In the genomic region with DNA sequence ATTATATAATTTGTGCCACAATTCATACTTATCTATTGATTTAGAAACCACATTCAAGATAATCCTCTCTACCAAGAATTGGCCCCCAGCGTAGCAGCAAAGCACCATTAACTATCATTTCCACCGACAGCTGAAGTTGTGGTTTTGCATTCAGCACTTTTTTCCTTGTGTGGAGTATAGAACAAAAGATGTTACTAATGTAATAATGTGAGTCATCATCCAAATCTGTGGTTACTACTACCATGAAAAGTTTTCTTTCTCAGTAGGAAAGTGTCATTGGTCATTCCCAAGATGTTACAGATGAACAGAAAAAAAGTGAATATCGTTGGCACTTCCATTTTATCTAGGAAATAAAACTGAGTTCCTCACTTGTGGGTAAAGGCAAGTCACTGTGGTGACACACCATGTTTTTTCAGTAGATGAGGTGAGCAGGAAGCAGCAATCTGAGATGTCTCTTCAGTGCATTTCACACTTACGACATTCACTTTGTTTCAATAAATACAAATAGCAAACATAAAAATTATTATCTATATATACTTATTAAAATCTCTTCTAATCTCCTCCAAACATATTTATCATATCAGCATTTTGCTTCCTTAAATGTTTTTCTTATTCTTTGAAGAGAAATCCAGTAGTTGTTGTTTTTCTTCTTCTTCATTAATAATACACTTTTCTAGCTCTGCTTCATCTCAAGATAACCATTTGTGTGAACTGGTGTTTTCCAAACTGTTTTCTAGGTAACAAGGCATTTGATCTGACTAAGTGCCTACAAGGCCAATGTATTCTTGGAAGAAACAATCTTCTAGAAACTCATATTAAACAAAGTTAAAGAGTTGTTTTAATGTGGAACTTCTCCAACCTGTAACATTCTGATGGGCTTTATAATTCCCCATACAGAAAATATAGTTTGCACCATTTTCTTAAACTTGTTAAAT, we compare ENCODE assay signal across 9 cellular contexts. TPM values are rescaled to one million over a fixed set of nuclear protein-coding genes. Genes with fewer than 3 reads are reported as not detected.
A peak's percentile ranks its signal among the peaks of the same experiment; 100 is the strongest.
DNase-seq lines count a peak whose midpoint lies in the region; ATAC-seq and TF ChIP-seq lines count a peak whose summit lies in the region.
"Had no signal": no experiment of that assay in that cellular context is flagged by ENCODE, and none has a peak within 500 bp of the region (broad histone marks: within the 10 kb centered on the region; RNA-seq: fewer than 3 reads in every experiment).

No MANE protein-coding gene starts in this region.

- H3K27ac Mint-ChIP-seq in activated naive CD8-positive, alpha-beta T cell treated with anti-CD3 and anti-CD28 coated beads for 36 hours: peak overlapping the region; percentile 85

- no peak for TF ChIP-seq CTCF in DND-41 (IDR thresholded peaks at IDR 0.05; ENCODE audit: borderline replicate concordance, extremely low read depth, low read length, poor library complexity, severe bottlenecking)
- no peak for TF ChIP-seq CTCF in osteoblast (IDR thresholded peaks at IDR 0.05; ENCODE audit: extremely low read depth, low read depth, low read length)

- H4K20me1 ChIP-seq in DND-41 (ENCODE audit: insufficient read depth, low read length): no peaks in the 10 kb centered on the region
- no peaks in the 10 kb centered on the region for H4K20me1 ChIP-seq in osteoblast (ENCODE audit: insufficient read depth, low read length)
- no peaks in the 10 kb centered on the region for H4K20me1 ChIP-seq in Karpas-422 (ENCODE audit: insufficient read depth, low read depth, low read length)

- H3K4me1 ChIP-seq in DND-41 (ENCODE audit: insufficient read depth, low read length): peaks cover 10% of the 10 kb centered on the region; the same call in 1 of the 2 replicates
- no peaks in the 10 kb centered on the region for H3K4me1 ChIP-seq in osteoblast (ENCODE audit: insufficient read depth, low read length)
- H3K4me1 ChIP-seq in Karpas-422 (ENCODE audit: low read length): no peaks in the 10 kb centered on the region

- no peaks in the 10 kb centered on the region for H3K9me2 ChIP-seq in Karpas-422 (replicated peaks; ENCODE audit: insufficient read depth, low read length)

- H2AFZ ChIP-seq in DND-41 (ENCODE audit: low read depth, low read length): no peak overlapping the region
- H2AFZ ChIP-seq in osteoblast (ENCODE audit: low read length): no peak overlapping the region
- H2AFZ ChIP-seq in Karpas-422 (ENCODE audit: low read length): no peak overlapping the region

- no peak overlapping the region for H3K27ac ChIP-seq in DND-41 (ENCODE audit: low read length)
- no peak overlapping the region for H3K27ac ChIP-seq in osteoblast (ENCODE audit: low read depth, low read length)
- no peak overlapping the region for H3K27ac ChIP-seq in Karpas-422 (ENCODE audit: low read length)
- H3K27ac ChIP-seq: skin epidermis had no signal

- no peaks in the 10 kb centered on the region for H3K27me3 Mint-ChIP-seq in activated naive CD8-positive, alpha-beta T cell treated with anti-CD3 and anti-CD28 coated beads for 36 hours

- peaks cover 42% of the 10 kb centered on the region for H3K4me1 Mint-ChIP-seq in activated naive CD8-positive, alpha-beta T cell treated with anti-CD3 and anti-CD28 coated beads for 36 hours

- H3K27me3 ChIP-seq in DND-41 (ENCODE audit: insufficient read depth, low read length, poor library complexity): peaks cover 19% of the 10 kb centered on the region
- H3K27me3 ChIP-seq in osteoblast (ENCODE audit: insufficient read depth, low read length): peaks cover 42% of the 10 kb centered on the region
- no peaks in the 10 kb centered on the region for H3K27me3 ChIP-seq in Karpas-422 (ENCODE audit: low read length)

- H3K4me2 ChIP-seq in DND-41 (ENCODE audit: insufficient read depth, low read length) (no peak overlapping the region), osteoblast (ENCODE audit: insufficient read depth, low read length) (no peak overlapping the region), Karpas-422 (ENCODE audit: low read depth, low read length, poor library complexity, severe bottlenecking) (no peak overlapping the region)

- DNase-seq in DND-41 (peak; percentile 43), NCI-H226 (peak; percentile 70), osteoblast (ENCODE audit: insufficient read length, low spot score, missing footprints) (peak; percentile 78), T1000 (lab: John Stamatoyannopoulos, UW) (no peak), Karpas-422 (no peak), NCI-H2196 (lab: John Stamatoyannopoulos, UW; ENCODE audit: unreplicated experiment) (no peak)
- DNase-seq in activated naive CD8-positive, alpha-beta T cell treated with anti-CD3 and anti-CD28 coated beads for 36 hours: peak; percentile 47

- H3K36me3 Mint-ChIP-seq in activated naive CD8-positive, alpha-beta T cell treated with anti-CD3 and anti-CD28 coated beads for 36 hours: peaks cover 10% of the 10 kb centered on the region

- H3K36me3 ChIP-seq in DND-41 (ENCODE audit: insufficient read depth, low read length) (no peaks in the 10 kb centered on the region), osteoblast (ENCODE audit: insufficient read depth, low read length) (no peaks in the 10 kb centered on the region), Karpas-422 (ENCODE audit: insufficient read depth, low read length) (no peaks in the 10 kb centered on the region)

- no peaks in the 10 kb centered on the region for H3K9me3 Mint-ChIP-seq in activated naive CD8-positive, alpha-beta T cell treated with anti-CD3 and anti-CD28 coated beads for 36 hours

- H3K79me2 ChIP-seq in DND-41 (ENCODE audit: insufficient read depth, low read length) (no peaks in the 10 kb centered on the region), osteoblast (ENCODE audit: insufficient read depth, low read length) (no peaks in the 10 kb centered on the region), Karpas-422 (ENCODE audit: low read length) (no peaks in the 10 kb centered on the region)

- ATAC-seq in DND-41 (ENCODE audit: insufficient read depth, low read depth) (peak; percentile 92), HG02884 (IDR thresholded peaks at IDR 0.05; ENCODE audit: unreplicated experiment) (no peak)

- H3K9ac ChIP-seq in DND-41 (ENCODE audit: low read depth, low read length): no peak overlapping the region
- H3K9ac ChIP-seq in Karpas-422 (ENCODE audit: low read length): no peak overlapping the region

- peak overlapping the region; percentile 5 for H3K4me3 Mint-ChIP-seq in activated naive CD8-positive, alpha-beta T cell treated with anti-CD3 and anti-CD28 coated beads for 36 hours

- H3K9me3 ChIP-seq in DND-41 (ENCODE audit: insufficient read depth, low read length, severe bottlenecking) (no peaks in the 10 kb centered on the region), osteoblast (ENCODE audit: low read depth, low read length) (no peaks in the 10 kb centered on the region), Karpas-422 (ENCODE audit: low read length) (no peaks in the 10 kb centered on the region)

- H3K4me3 ChIP-seq in DND-41 (ENCODE audit: low read depth in 1 of 2, low read length in 2 of 2): no peak overlapping the region
- H3K4me3 ChIP-seq in osteoblast (ENCODE audit: insufficient read depth, low read length): no peak overlapping the region
- no peak overlapping the region for H3K4me3 ChIP-seq in Karpas-422 (ENCODE audit: low read length)
- H3K4me3 ChIP-seq: skin epidermis had no signal

RNA-seq across cellular contexts. Expression of a gene that starts 30.5 kb away (rescaled TPM):
- total RNA-seq in activated naive CD8-positive, alpha-beta T cell treated with anti-CD3 and anti-CD28 coated beads for 36 hours: 10 to 100 TPM; 39.0 to 39.7 TPM
- not detected in 2 replicates for total RNA-seq in osteoblast
- not detected in 2 replicates for total RNA-seq in Karpas-422 (2014; rRNA removed; shearing (Covaris generic); ENCODE audit: low replicate concordance)

RNA-seq across cellular contexts. Expression of a gene that starts 35.6 kb away (rescaled TPM):
- under 1 TPM in 1 of 2 experiments, not detected in 1; 0.21 TPM for total RNA-seq in activated naive CD8-positive, alpha-beta T cell treated with anti-CD3 and anti-CD28 coated beads for 36 hours
- total RNA-seq in osteoblast: 2.4 and 3.6 TPM in 2 replicates
- total RNA-seq in Karpas-422 (2014; rRNA removed; shearing (Covaris generic); ENCODE audit: low replicate concordance): not detected in 2 replicates

Comparison
In these comparisons a context has a peak if more than half of its experiments do, and no peak if none do; other contexts are left out.
1. DNase-seq: peak in DND-41 (single experiment), NCI-H226 (single experiment), activated naive CD8-positive, alpha-beta T cell treated with anti-CD3 and anti-CD28 coated beads for 36 hours (single experiment) and osteoblast (single experiment); none in T1000 (single experiment), Karpas-422 (single experiment) and NCI-H2196 (single experiment).
2. RNA of a gene that starts 30.5 kb away (total RNA-seq): 39.0 to 39.7 TPM in activated naive CD8-positive, alpha-beta T cell treated with anti-CD3 and anti-CD28 coated beads for 36 hours; not detected in osteoblast and not detected in Karpas-422; every median in the first group is over 10 times any median in the second.